In genomic region chr12:48765753-48766162, GRCh38 we compare ENCODE assay signal across 10 cellular contexts. TPM values are rescaled to one million over a fixed set of nuclear protein-coding genes. Genes with fewer than 3 reads are reported as not detected.
DNase-seq lines count a peak whose midpoint lies in the region; ATAC-seq and TF ChIP-seq lines count a peak whose summit lies in the region.
"Had no signal": no experiment of that assay in that cellular context is flagged by ENCODE, and none has a peak within 500 bp of the region (broad histone marks: within the 10 kb centered on the region; RNA-seq: fewer than 3 reads in every experiment).

No MANE protein-coding gene starts in this region.

- H3K36me3 ChIP-seq in BLaER1 treated with 17β-estradiol and CSF1 and Interleukin-3, amounts not matched to agents 10 nM and 100 nM = peaks cover 9 to 57% (median 36%) of the 10 kb centered on the region in 11 experiments; a peak in 20 of 22 replicates

- H3K9me3 Mint-ChIP-seq in osteocyte (ENCODE audit: unreplicated experiment) = no peaks in the 10 kb centered on the region
- H3K9me3 Mint-ChIP-seq: naive thymus-derived CD8-positive, alpha-beta T cell had no signal

- peaks cover 31% of the 10 kb centered on the region for H3K36me3 Mint-ChIP-seq in osteocyte (ENCODE audit: unreplicated experiment)
- H3K36me3 Mint-ChIP-seq: naive thymus-derived CD8-positive, alpha-beta T cell had no signal

- H3K4me1 Mint-ChIP-seq in osteocyte (ENCODE audit: unreplicated experiment) = peaks cover 5% of the 10 kb centered on the region

- no peak for ATAC-seq in HG03025 (IDR thresholded peaks at IDR 0.05; ENCODE audit: low FRiP score, unreplicated experiment)
- ATAC-seq: naive thymus-derived CD8-positive, alpha-beta T cell had no signal

- peaks cover 47 to 60% (median 55%) of the 10 kb centered on the region in 10 experiments for H3K4me1 ChIP-seq in BLaER1 treated with 17β-estradiol and CSF1 and Interleukin-3, amounts not matched to agents 10 nM and 100 nM

- H4K20me1 ChIP-seq in BLaER1 treated with 17β-estradiol and CSF1 and Interleukin-3, amounts not matched to agents 10 nM and 100 nM = no peaks in the 10 kb centered on the region

- peak overlapping the region in 8 of 11 experiments; percentile 12 to 58 (median 34); a peak in 14 of 22 replicates for H3K9ac ChIP-seq in BLaER1 treated with 17β-estradiol and CSF1 and Interleukin-3, amounts not matched to agents 10 nM and 100 nM

- no peaks in the 10 kb centered on the region for H3K27me3 ChIP-seq in BLaER1 treated with 17β-estradiol and CSF1 and Interleukin-3, amounts not matched to agents 10 nM and 100 nM

- peak overlapping the region in 10 of 11 experiments; percentile 24 to 74 (median 61); a peak in 17 of 22 replicates for H3K27ac ChIP-seq in BLaER1 treated with 17β-estradiol and CSF1 and Interleukin-3, amounts not matched to agents 10 nM and 100 nM

- H3K4me2 ChIP-seq in BLaER1 treated with 17β-estradiol and CSF1 and Interleukin-3, amounts not matched to agents 10 nM and 100 nM = peak overlapping the region; percentile 80 to 93 (median 84)

- DNase-seq in HCEC 1CT (peak; percentile 10), UCSD-AML1 (lab: John Stamatoyannopoulos, UW; ENCODE audit: unreplicated experiment) (peak; percentile 67), left kidney (ENCODE audit: low read depth, low spot score) (peak; percentile 53), osteocyte (ENCODE audit: extremely low spot score, unreplicated experiment) (no peak), NCI-H146 treated with DMSO at 0.1 percent for 48 hours (lab: John Stamatoyannopoulos, UW; ENCODE audit: unreplicated experiment) (no peak), occipital lobe (lab: John Stamatoyannopoulos, UW) (no peak)
- DNase-seq: NCI-H1930 had no signal

- H3K9me3 ChIP-seq in BLaER1 treated with 17β-estradiol and CSF1 and Interleukin-3, amounts not matched to agents 10 nM and 100 nM (replicated peaks in 1 of 11) = no peaks in the 10 kb centered on the region

- H3K27me3 Mint-ChIP-seq in osteocyte (ENCODE audit: unreplicated experiment) = no peaks in the 10 kb centered on the region

- H3K4me3 Mint-ChIP-seq in osteocyte (ENCODE audit: unreplicated experiment) = no peak overlapping the region
- H3K4me3 Mint-ChIP-seq: naive thymus-derived CD8-positive, alpha-beta T cell had no signal

- H3K4me3 ChIP-seq in BLaER1 treated with 17β-estradiol and CSF1 and Interleukin-3, amounts not matched to agents 10 nM and 100 nM = peak overlapping the region in 5 of 10 experiments; percentile 16 to 54 (median 20); a peak in 5 of 20 replicates

- TF ChIP-seq CTCF in osteocyte (IDR thresholded peaks at IDR 0.05) = no peak

- H3K27ac Mint-ChIP-seq in osteocyte (ENCODE audit: unreplicated experiment) = no peak overlapping the region

RNA-seq across cellular contexts. Expression of gene ADCY6, which starts 23.1 kb away (rescaled TPM):
- total RNA-seq in osteocyte (71.7 and 71.9 TPM in 2 replicates), occipital lobe (31.5 TPM)
- total RNA-seq: naive thymus-derived CD8-positive, alpha-beta T cell had no signal

RNA-seq across cellular contexts. Expression of gene CCNT1, which starts 49.3 kb away (rescaled TPM):
- total RNA-seq in osteocyte (32.9 and 33.8 TPM in 2 replicates), occipital lobe (44.0 TPM)

RNA-seq across cellular contexts. Expression of gene CACNB3, which starts 52.5 kb away (rescaled TPM):
- total RNA-seq in osteocyte (66.5 and 83.3 TPM in 2 replicates), occipital lobe (44.3 TPM)

Comparison
In these comparisons a context has a peak if more than half of its experiments do, and no peak if none do; other contexts are left out.
1. DNase-seq: peak in HCEC 1CT (single experiment), UCSD-AML1 (single experiment) and left kidney (single experiment); none in osteocyte (single experiment), NCI-H146 treated with DMSO at 0.1 percent for 48 hours (single experiment) and occipital lobe (single experiment).